ENCODE assay signal across 7 cellular contexts in the genomic region with DNA sequence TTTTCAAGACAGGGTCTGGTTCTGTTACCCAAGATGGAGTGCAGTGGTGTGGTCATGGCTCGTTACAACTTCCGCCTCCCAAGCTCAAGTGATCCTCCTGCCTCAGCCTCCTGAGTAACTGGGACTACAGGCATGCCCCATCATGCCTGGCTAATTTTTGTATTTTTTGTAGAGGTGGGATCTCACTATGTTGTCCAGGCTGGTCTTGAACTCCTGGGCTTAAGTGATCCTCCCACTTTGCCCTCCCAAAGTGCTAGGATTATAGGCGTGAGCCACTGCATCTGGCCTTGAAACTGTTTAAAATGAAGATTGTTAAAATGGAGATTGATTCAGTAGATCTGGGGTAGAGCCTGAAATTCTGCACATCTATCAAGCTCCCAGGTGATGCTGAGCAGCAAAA. TPM values are rescaled to one million over a fixed set of nuclear protein-coding genes. Genes with fewer than 3 reads are reported as not detected.
"Had no signal": no experiment of that assay in that cellular context is flagged by ENCODE, and none has a peak within 500 bp of the region (broad histone marks: within the 10 kb centered on the region; RNA-seq: fewer than 3 reads in every experiment).

No MANE protein-coding gene starts in this region.

RNA-seq across cellular contexts. Expression of gene GAST, which starts 11.3 kb away (rescaled TPM):
- total RNA-seq: GM23248, GM23338, H1, H4, H7, H9, HFFc6 had no signal
- polyA plus RNA-seq: GM23248, GM23338, H1 had no signal

RNA-seq across cellular contexts. Expression of gene HAP1, which starts 33.6 kb away (rescaled TPM):
- total RNA-seq: GM23248 had no signal
- polyA plus RNA-seq: GM23248 had no signal
